ENCODE assay signal across 8 cellular contexts in genomic region chr11:47524200-47524874, GRCh38. TPM values are rescaled to one million over a fixed set of nuclear protein-coding genes. Genes with fewer than 3 reads are reported as not detected.
DNase-seq lines count a peak whose midpoint lies in the region; ATAC-seq and TF ChIP-seq lines count a peak whose summit lies in the region.

No MANE protein-coding gene starts in this region.

- H3K9me3 ChIP-seq in fibroblast of lung (ENCODE audit: control insufficient read depth, insufficient read depth, low read depth, low read length) (no peaks in the 10 kb centered on the region), neutrophil (no peaks in the 10 kb centered on the region)

- H3K4me3 ChIP-seq in fibroblast of lung (replicated peaks in 1 of 4; ENCODE audit: control extremely low read depth in 1 of 4, insufficient read depth in 1 of 4, low read depth in 3 of 4, low read length in 4 of 4) (peak overlapping the region in 1 of 4 experiments; percentile 37), neutrophil (ENCODE audit: low read depth in 1 of 2, low read length in 1 of 2) (no peak overlapping the region)

- H3K9ac ChIP-seq in fibroblast of lung (ENCODE audit: insufficient read depth, low read length): peak overlapping the region; percentile 4

- H3K36me3 ChIP-seq in fibroblast of lung (ENCODE audit: control insufficient read depth, insufficient read depth, low read length) (no peaks in the 10 kb centered on the region), neutrophil (peaks cover 15% of the 10 kb centered on the region)

- DNase-seq in stimulated activated naive CD4-positive, alpha-beta T cell (lab: John Stamatoyannopoulos, UW): peak; percentile 7 to 32 (median 27)
- no peak for DNase-seq in stimulated activated naive CD4-positive, alpha-beta T cell treated with Interleukin-2 at 50 U/mL for 16 hours (lab: John Stamatoyannopoulos, UW)
- DNase-seq in activated CD4-positive, alpha-beta T cell treated with anti-CD3 and anti-CD28 coated beads, Interleukin-2, amount 50 U/mL, for 1 hour: peak; percentile 36
- DNase-seq in fibroblast of lung (ENCODE audit: low read depth in 2 of 2): no peak
- no peak for DNase-seq in SW 1271 (lab: John Stamatoyannopoulos, UW)

- peaks cover 3% of the 10 kb centered on the region for H4K20me1 ChIP-seq in fibroblast of lung (ENCODE audit: control insufficient read depth, extremely low read depth, insufficient read depth, low read length)

- H3K27me3 ChIP-seq in fibroblast of lung (ENCODE audit: control insufficient read depth, insufficient read depth, low read length) (no peaks in the 10 kb centered on the region), neutrophil (no peaks in the 10 kb centered on the region)

- no peak for ATAC-seq in HG03460 (IDR thresholded peaks at IDR 0.05; ENCODE audit: unreplicated experiment)
- ATAC-seq in GM21529 (IDR thresholded peaks at IDR 0.05; ENCODE audit: unreplicated experiment): no peak

- TF ChIP-seq CTCF in fibroblast of lung (conservative IDR thresholded peaks at IDR 0.05 in 1 of 2, IDR thresholded peaks at IDR 0.05 in 1 of 2; ENCODE audit: low read depth in 1 of 2, low read length in 2 of 2) (no peak), neutrophil (IDR thresholded peaks at IDR 0.05) (no peak)

- H2AFZ ChIP-seq in fibroblast of lung (ENCODE audit: low read length): no peak overlapping the region

- peak overlapping the region; percentile 55 for H3K4me2 ChIP-seq in fibroblast of lung (ENCODE audit: extremely low read depth, insufficient read depth, low read length)

- peaks cover 19% of the 10 kb centered on the region for H3K4me1 ChIP-seq in fibroblast of lung (ENCODE audit: control insufficient read depth, extremely low read depth, insufficient read depth, low read length)
- H3K4me1 ChIP-seq in neutrophil (ENCODE audit: control insufficient read depth in 1 of 2, insufficient read depth in 1 of 2, low read depth in 1 of 2, low read length in 1 of 2): peaks cover 11 to 12% of the 10 kb centered on the region in 2 experiments

- peaks cover 95% of the 10 kb centered on the region for H3K79me2 ChIP-seq in fibroblast of lung (ENCODE audit: control insufficient read depth, insufficient read depth, low read length)

- peak overlapping the region; percentile 58 for H3K27ac ChIP-seq in fibroblast of lung (ENCODE audit: insufficient read depth, low read length)
- peak overlapping the region; percentile 51 for H3K27ac ChIP-seq in neutrophil

RNA-seq across cellular contexts. Expression of gene CELF1, which starts 28.6 kb away (rescaled TPM):
- total RNA-seq in fibroblast of lung: 74.2 and 100 TPM in 2 replicates
- polyA plus RNA-seq in fibroblast of lung: 72.6 and 81.1 TPM in 2 replicates
- 30.6 and 38.4 TPM in 2 replicates for polyA plus RNA-seq in fibroblast of lung (2012)
- polyA minus RNA-seq in fibroblast of lung (ENCODE audit: low replicate concordance): 116 and 194 TPM in 2 replicates

RNA-seq across cellular contexts. Expression of gene PTPMT1, which starts 41.1 kb away (rescaled TPM):
- 58.6 and 84.9 TPM in 2 replicates for total RNA-seq in fibroblast of lung
- 47.8 and 55.4 TPM in 2 replicates for polyA plus RNA-seq in fibroblast of lung
- polyA plus RNA-seq in fibroblast of lung (2012): 63.1 and 71.9 TPM in 2 replicates
- 12.2 and 20.1 TPM in 2 replicates for polyA minus RNA-seq in fibroblast of lung (ENCODE audit: low replicate concordance)

RNA-seq across cellular contexts. Expression of gene KBTBD4, which starts 54.4 kb away (rescaled TPM):
- total RNA-seq in fibroblast of lung: 17.7 and 20.0 TPM in 2 replicates
- polyA plus RNA-seq in fibroblast of lung: 19.9 and 21.7 TPM in 2 replicates
- polyA plus RNA-seq in fibroblast of lung (2012): 17.1 and 19.6 TPM in 2 replicates
- polyA minus RNA-seq in fibroblast of lung (ENCODE audit: low replicate concordance): 39.5 and 51.3 TPM in 2 replicates

RNA-seq across cellular contexts. Expression of gene NDUFS3, which starts 54.5 kb away (rescaled TPM):
- 76.5 and 78.8 TPM in 2 replicates for total RNA-seq in fibroblast of lung
- 113 and 164 TPM in 2 replicates for polyA plus RNA-seq in fibroblast of lung
- 95.1 and 110 TPM in 2 replicates for polyA plus RNA-seq in fibroblast of lung (2012)
- polyA minus RNA-seq in fibroblast of lung (ENCODE audit: low replicate concordance): 66.2 and 84.8 TPM in 2 replicates

Comparison
In these comparisons a context has a peak if more than half of its experiments do, and no peak if none do; other contexts are left out.
1. DNase-seq: peak in stimulated activated naive CD4-positive, alpha-beta T cell (6 of 6) and activated CD4-positive, alpha-beta T cell treated with anti-CD3 and anti-CD28 coated beads, Interleukin-2, amount 50 U/mL, for 1 hour (single experiment); none in stimulated activated naive CD4-positive, alpha-beta T cell treated with Interleukin-2 at 50 U/mL for 16 hours (single experiment), fibroblast of lung (0 of 2) and SW 1271 (0 of 2).